ENCODE assay signal across 21 cellular contexts in the genomic region with DNA sequence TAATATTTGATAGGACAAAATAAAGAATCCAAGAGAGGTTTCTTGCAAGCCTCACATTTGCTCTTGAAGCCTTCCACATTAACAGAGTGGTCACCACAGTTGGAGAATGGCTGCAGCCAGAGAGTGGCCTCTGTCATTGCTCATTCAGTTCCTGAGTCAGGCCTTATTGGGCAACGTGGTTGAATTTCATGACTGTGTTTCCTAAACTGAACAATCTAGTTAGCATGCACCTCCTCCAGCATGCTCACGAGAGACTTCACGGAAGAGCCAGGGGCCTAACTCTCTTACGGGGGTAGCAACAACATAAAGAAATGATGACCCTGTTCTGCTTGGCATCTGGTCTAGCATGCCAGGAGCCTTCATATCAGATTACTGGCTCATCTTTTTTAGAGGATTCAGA. TPM values are rescaled to one million over a fixed set of nuclear protein-coding genes. Genes with fewer than 3 reads are reported as not detected.
DNase-seq lines count a peak whose midpoint lies in the region; ATAC-seq and TF ChIP-seq lines count a peak whose summit lies in the region.
"Had no signal": no experiment of that assay in that cellular context is flagged by ENCODE, and none has a peak within 500 bp of the region (broad histone marks: within the 10 kb centered on the region; RNA-seq: fewer than 3 reads in every experiment).

No MANE protein-coding gene starts in this region.

- H2BK120ac ChIP-seq in IMR-90 (ENCODE audit: low read depth, low read length), result peak overlapping the region; percentile 94

- no peaks in the 10 kb centered on the region for H4K20me1 ChIP-seq in IMR-90 (ENCODE audit: insufficient read depth, low read length)

- TF ChIP-seq CTCF in IMR-90 (conservative IDR thresholded peaks at IDR 0.05; ENCODE audit: low read depth, low read length), result no peak
- no peak for TF ChIP-seq CTCF in activated CD8-positive, alpha-beta T cell treated with anti-CD3 and anti-CD28 coated beads for 36 hours (IDR thresholded peaks at IDR 0.05)
- no peak for TF ChIP-seq CTCF in endothelial cell (IDR thresholded peaks at IDR 0.05; ENCODE audit: unreplicated experiment)

- peak overlapping the region; percentile 84; the same call in 1 of the 2 replicates for H3K18ac ChIP-seq in IMR-90 (ENCODE audit: low read depth, low read length)

- ATAC-seq in IMR-90 (ENCODE audit: low read depth) (peak; percentile 32), HG03354 (IDR thresholded peaks at IDR 0.05; ENCODE audit: poor library complexity, severe bottlenecking, unreplicated experiment) (no peak)
- no peak for ATAC-seq in activated CD8-positive, alpha-beta T cell treated with anti-CD3 and anti-CD28 coated beads for 36 hours
- ATAC-seq: stimulated activated memory B cell treated with anti-CD40 and anti-IgM and Interleukin-4, amounts not matched to agents 10 μg/mL and 1 μg/mL and 100 μg/mL, for 72 hours had no signal

- no TSS peak for BruUV-seq in IMR-90 (replicated peaks; lab: Mats Ljungman, UMichigan)

- no peak overlapping the region for H3K56ac ChIP-seq in IMR-90 (ENCODE audit: extremely low read depth, insufficient read depth, low read length)

- CTCF ChIA-PET in IMR-90 (lab: Yijun Ruan, JAX), result no interaction called here
- CTCF ChIA-PET in activated CD8-positive, alpha-beta T cell treated with anti-CD3 and anti-CD28 coated beads for 36 hours (lab: Charles Lee), result no interaction called here

- peak overlapping the region; percentile 92 for H2BK5ac ChIP-seq in IMR-90 (ENCODE audit: low read depth, low read length, poor library complexity, severe bottlenecking)

- H3K14ac ChIP-seq in IMR-90 (replicated peaks; ENCODE audit: low read depth, low read length), result 0 out of 2 replicates have a peak overlapping the region, but pooled peaks have one; percentile 64

- POLR2A ChIA-PET in IMR-90 (lab: Charles Lee; ENCODE audit: unreplicated experiment), result no interaction called here
- POLR2A ChIA-PET in activated CD8-positive, alpha-beta T cell treated with anti-CD3 and anti-CD28 coated beads for 36 hours (lab: Charles Lee), result no interaction called here

- no CpG with 5 or more reads among the region's 4 CpGs for WGBS in IMR-90 (ENCODE audit: extremely low coverage in 2 of 2, insufficient read length in 1 of 2), 2 experiments

- no peak overlapping the region for H3K4me3 Mint-ChIP-seq in activated CD8-positive, alpha-beta T cell treated with anti-CD3 and anti-CD28 coated beads for 36 hours
- H3K4me3 Mint-ChIP-seq in endothelial cell (ENCODE audit: unreplicated experiment), result no peak overlapping the region
- H3K4me3 Mint-ChIP-seq: activated naive CD4-positive, alpha-beta T cell treated with anti-CD3 and anti-CD28 coated beads for 36 hours; nephron; stimulated activated memory B cell treated with anti-CD40 and anti-IgM and Interleukin-4, amounts not matched to agents 10 μg/mL and 1 μg/mL and 100 μg/mL, for 72 hours had no signal

- TF ChIP-seq POLR2A in IMR-90 (IDR thresholded peaks at IDR 0.05; ENCODE audit: low read depth, low read length), result no peak

- H3K4me1 Mint-ChIP-seq in activated CD8-positive, alpha-beta T cell treated with anti-CD3 and anti-CD28 coated beads for 36 hours (ENCODE audit: low read depth), result peaks cover 3% of the 10 kb centered on the region
- H3K4me1 Mint-ChIP-seq in endothelial cell (ENCODE audit: unreplicated experiment), result peaks cover 4% of the 10 kb centered on the region
- H3K4me1 Mint-ChIP-seq: stimulated activated memory B cell treated with anti-CD40 and anti-IgM and Interleukin-4, amounts not matched to agents 10 μg/mL and 1 μg/mL and 100 μg/mL, for 72 hours had no signal

- H4K8ac ChIP-seq in IMR-90 (ENCODE audit: low read depth in 2 of 2, low read length in 2 of 2), result peak overlapping the region; percentile 84 to 93; a peak in 3 of 4 replicates

- H3K36me3 ChIP-seq in IMR-90 (ENCODE audit: control insufficient read depth, insufficient read depth, low read length), result no peaks in the 10 kb centered on the region
- H3K36me3 ChIP-seq: SJCRH30, uterus had no signal

- no peak overlapping the region for H3K27ac Mint-ChIP-seq in activated CD8-positive, alpha-beta T cell treated with anti-CD3 and anti-CD28 coated beads for 36 hours
- no peak overlapping the region for H3K27ac Mint-ChIP-seq in endothelial cell (ENCODE audit: unreplicated experiment)
- H3K27ac Mint-ChIP-seq: activated naive CD4-positive, alpha-beta T cell treated with anti-CD3 and anti-CD28 coated beads for 36 hours; nephron; stimulated activated memory B cell treated with anti-CD40 and anti-IgM and Interleukin-4, amounts not matched to agents 10 μg/mL and 1 μg/mL and 100 μg/mL, for 72 hours had no signal

- no peak overlapping the region for H2AK9ac ChIP-seq in IMR-90 (replicated peaks; ENCODE audit: low read depth, low read length, poor library complexity)

- H3K9me3 ChIP-seq in IMR-90 (ENCODE audit: control insufficient read depth, insufficient read depth, low read length), result no peaks in the 10 kb centered on the region
- H3K9me3 ChIP-seq: SJCRH30, uterus had no signal

- no peak overlapping the region for H3K4me3 ChIP-seq in IMR-90 (ENCODE audit: insufficient read depth, low read depth, low read length)
- H3K4me3 ChIP-seq: SJCRH30, uterus had no signal

- H3K9me3 Mint-ChIP-seq in activated CD8-positive, alpha-beta T cell treated with anti-CD3 and anti-CD28 coated beads for 36 hours, result no peaks in the 10 kb centered on the region
- H3K9me3 Mint-ChIP-seq in endothelial cell (ENCODE audit: unreplicated experiment), result no peaks in the 10 kb centered on the region
- H3K9me3 Mint-ChIP-seq: activated naive CD4-positive, alpha-beta T cell treated with anti-CD3 and anti-CD28 coated beads for 36 hours; nephron; stimulated activated memory B cell treated with anti-CD40 and anti-IgM and Interleukin-4, amounts not matched to agents 10 μg/mL and 1 μg/mL and 100 μg/mL, for 72 hours had no signal

- no peak overlapping the region for H3K9ac ChIP-seq in IMR-90 (ENCODE audit: low read depth, low read length)
- H3K9ac ChIP-seq: KMS-11 had no signal

- dilution Hi-C loops in IMR-90 (cut with HindIII; ENCODE audit: low sequenced_read_pairs, unreplicated experiment), result no loop called here

- peak overlapping the region; percentile 64 for H3K4ac ChIP-seq in IMR-90 (ENCODE audit: low read depth, low read length)

- peak overlapping the region; percentile 19; the same call in 1 of the 2 replicates for H4K91ac ChIP-seq in IMR-90 (ENCODE audit: insufficient read depth, low read depth, low read length)

- peak; percentile 87 for DNase-seq in CD1c-positive myeloid dendritic cell (ENCODE audit: extremely low spot score)
- DNase-seq in IMR-90, result peak; percentile 87
- peak; percentile 88 for DNase-seq in amniotic epithelial cell (ENCODE audit: low read depth)
- peak; percentile 29 for DNase-seq in hepatic stellate cell (ENCODE audit: low spot score)
- DNase-seq in activated CD8-positive, alpha-beta T cell treated with anti-CD3 and anti-CD28 coated beads for 36 hours, result no peak
- no peak for DNase-seq in GOT3 (lab: John Stamatoyannopoulos, UW)
- no peak for DNase-seq in endothelial cell (ENCODE audit: low spot score)
- DNase-seq: activated naive CD4-positive, alpha-beta T cell treated with anti-CD3 and anti-CD28 coated beads for 36 hours; C1 segment of cervical spinal cord; cerebellar nuclear complex; DND-41; NCI-H2029; NCI-H774; SJCRH30; stimulated activated CD4-positive, alpha-beta T cell treated with anti-CD3 and anti-CD28 coated beads, Interleukin-4, amount 100 ng/mL, for 4 hours; uterus had no signal

- no peak overlapping the region for H3K4me2 ChIP-seq in IMR-90 (ENCODE audit: low read depth, low read length)
- H3K4me2 ChIP-seq: KMS-11 had no signal

- no peak overlapping the region for H2AK5ac ChIP-seq in IMR-90 (ENCODE audit: low read depth, low read length)

- TF ChIP-seq RAD21 in IMR-90 (IDR thresholded peaks at IDR 0.05; ENCODE audit: low read length), result no peak

- H2AFZ ChIP-seq in IMR-90 (replicated peaks; ENCODE audit: low read length, poor library complexity), result peak overlapping the region; percentile 63

- H3K4me1 ChIP-seq in IMR-90 (ENCODE audit: control insufficient read depth, insufficient read depth, low read length), result peaks cover 8% of the 10 kb centered on the region; the same call in 1 of the 2 replicates
- H3K4me1 ChIP-seq: uterus had no signal

- H3K27ac ChIP-seq in IMR-90 (ENCODE audit: insufficient read depth, low read length), result no peak overlapping the region
- H3K27ac ChIP-seq: epithelial cell of prostate, KMS-11, SJCRH30, uterus had no signal

- H2BK15ac ChIP-seq in IMR-90 (ENCODE audit: low read depth, low read length), result 0 out of 3 replicates have a peak overlapping the region, but pooled peaks have one; percentile 1

- peak overlapping the region; percentile 66; the same call in 1 of the 2 replicates for H3K23ac ChIP-seq in IMR-90 (ENCODE audit: low read depth, low read length)

- in situ Hi-C loops in IMR-90 (cut with MboI; ENCODE audit: low sequenced_read_pairs), result no loop called here

- H3K27me3 ChIP-seq in IMR-90 (ENCODE audit: control insufficient read depth, insufficient read depth, low read length), result no peaks in the 10 kb centered on the region
- H3K27me3 ChIP-seq: uterus had no signal

- peaks cover 3% of the 10 kb centered on the region for H3K27me3 Mint-ChIP-seq in activated CD8-positive, alpha-beta T cell treated with anti-CD3 and anti-CD28 coated beads for 36 hours
- peaks cover 1% of the 10 kb centered on the region for H3K27me3 Mint-ChIP-seq in endothelial cell (ENCODE audit: unreplicated experiment)

- intact Hi-C loops in IMR-90 (cut with micrococcal nuclease), result loop anchor here (5.0 kb wide), 1 partner anchor 42 kb away; no protein-coding TSS in a partner anchor
- intact Hi-C loops in activated CD8-positive, alpha-beta T cell treated with anti-CD3 and anti-CD28 coated beads for 36 hours (cut with micrococcal nuclease), result no loop called here

- no peaks in the 10 kb centered on the region for H3K36me3 Mint-ChIP-seq in activated CD8-positive, alpha-beta T cell treated with anti-CD3 and anti-CD28 coated beads for 36 hours (ENCODE audit: low read depth)
- H3K36me3 Mint-ChIP-seq in endothelial cell (ENCODE audit: low read depth, unreplicated experiment), result no peaks in the 10 kb centered on the region
- H3K36me3 Mint-ChIP-seq: stimulated activated memory B cell treated with anti-CD40 and anti-IgM and Interleukin-4, amounts not matched to agents 10 μg/mL and 1 μg/mL and 100 μg/mL, for 72 hours had no signal

- H3K79me1 ChIP-seq in IMR-90 (ENCODE audit: low read depth in 1 of 2, low read length in 2 of 2), result no peaks in the 10 kb centered on the region

- peaks cover 16% of the 10 kb centered on the region for H3K9me1 ChIP-seq in IMR-90 (ENCODE audit: insufficient read depth, low read length)

- H2BK20ac ChIP-seq in IMR-90 (ENCODE audit: low read depth, low read length), result peak overlapping the region; percentile 89

- peak overlapping the region; percentile 89; the same call in 1 of the 2 replicates for H4K5ac ChIP-seq in IMR-90 (ENCODE audit: low read depth, low read length)

TF ChIP-seq in IMR-90, 13 proteins besides CTCF, POLR2A, EP300 and RAD21 (continues in another document):
- TF ChIP-seq RFX5 (IDR thresholded peaks at IDR 0.05; ENCODE audit: low read depth, low read length), result no peak

RNA-seq across cellular contexts. Expression of gene UBL3, which starts 9.6 kb away (rescaled TPM):
- total RNA-seq in IMR-90 (2012; rRNA removed) (19.9 and 30.3 TPM in 2 replicates), endothelial cell (ENCODE audit: unreplicated experiment) (17.1 TPM)
- polyA plus RNA-seq in IMR-90 (2012; rRNA removed), result 14.3 and 16.0 TPM in 2 replicates
- 5.7 and 6.5 TPM in 2 replicates for polyA plus RNA-seq in IMR-90 (2012; cell fraction: cytosol; rRNA removed)
- polyA plus RNA-seq in IMR-90 (2012; cell fraction: nucleus; rRNA removed; ENCODE audit: low replicate concordance), result 3.5 and 7.6 TPM in 2 replicates
- total RNA-seq in activated CD8-positive, alpha-beta T cell treated with anti-CD3 and anti-CD28 coated beads for 36 hours, result 1 to 10 TPM; 7.2 to 8.1 TPM

Comparison
In these comparisons a context has a peak if more than half of its experiments do, and no peak if none do; other contexts are left out.
1. DNase-seq: peak in CD1c-positive myeloid dendritic cell (single experiment), IMR-90 (single experiment), amniotic epithelial cell (single experiment) and hepatic stellate cell (single experiment); none in activated CD8-positive, alpha-beta T cell treated with anti-CD3 and anti-CD28 coated beads for 36 hours (single experiment), GOT3 (single experiment) and endothelial cell (single experiment).